In the genomic region with DNA sequence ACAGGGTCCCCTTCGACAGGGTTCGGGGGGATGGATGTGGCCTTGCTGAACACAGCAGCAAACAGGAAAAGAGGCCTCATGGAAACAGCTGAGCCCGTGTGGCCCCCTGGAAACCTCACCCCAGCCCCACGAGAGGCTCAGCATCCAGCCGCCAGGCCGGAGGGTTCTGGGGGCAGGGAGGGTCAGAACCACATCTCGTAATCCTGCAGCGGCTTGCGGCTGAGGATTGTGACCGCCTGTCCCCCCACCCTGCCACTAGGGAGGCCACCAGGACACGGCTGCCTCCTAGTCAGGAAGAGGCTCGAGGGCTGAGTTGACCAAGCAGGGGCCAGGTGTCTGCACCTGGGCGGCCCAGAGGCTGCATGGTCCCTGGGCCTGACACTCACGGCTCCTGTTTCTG, we compare ENCODE assay signal across 11 cellular contexts. TPM values are rescaled to one million over a fixed set of nuclear protein-coding genes. Genes with fewer than 3 reads are reported as not detected.
"Had no signal": no experiment of that assay in that cellular context is flagged by ENCODE, and none has a peak within 500 bp of the region (broad histone marks: within the 10 kb centered on the region; RNA-seq: fewer than 3 reads in every experiment).

No MANE protein-coding gene starts in this region.

- H3K27ac Mint-ChIP-seq: HFFc6 had no signal

- H2AFZ ChIP-seq: GM23248 had no signal

- H3K4me3 ChIP-seq: GM23248, HAP-1 had no signal

- H3K27ac ChIP-seq: GM23248, HL-60 had no signal

- DNase-seq: GM23248, GOT3, H7, HFFc6 had no signal

- H3K9me3 Mint-ChIP-seq: HFFc6, IgD-negative memory B cell had no signal

- ATAC-seq: HCT116, HepG2 had no signal

- H3K9ac ChIP-seq: GM23248 had no signal

- H3K9me3 ChIP-seq: HAP-1 had no signal

- FAIRE-seq: HepG2 had no signal

- H3K36me3 ChIP-seq: HAP-1 had no signal

- H3K4me3 Mint-ChIP-seq: HFFc6, IgD-negative memory B cell had no signal

- H3K36me3 Mint-ChIP-seq: IgD-negative memory B cell had no signal

RNA-seq across cellular contexts. Expression of a gene that starts 20.5 kb away (rescaled TPM):
- total RNA-seq: GM23248, H4, H7, HepG2, HT1080 had no signal
- polyA plus RNA-seq: GM23248, HepG2, IgD-negative memory B cell had no signal

RNA-seq across cellular contexts. Expression of a gene that starts 28.7 kb away (rescaled TPM):
- total RNA-seq: GM23248, H4, HepG2, HFFc6, HT1080 had no signal
- polyA plus RNA-seq: GM23248, HepG2, IgD-negative memory B cell had no signal
